In genomic region chr3:49120438-49121135, GRCh38 we compare ENCODE assay signal across 8 cellular contexts. TPM values are rescaled to one million over a fixed set of nuclear protein-coding genes. Genes with fewer than 3 reads are reported as not detected.
DNase-seq lines count a peak whose midpoint lies in the region; ATAC-seq and TF ChIP-seq lines count a peak whose summit lies in the region.

A gene with protein sequence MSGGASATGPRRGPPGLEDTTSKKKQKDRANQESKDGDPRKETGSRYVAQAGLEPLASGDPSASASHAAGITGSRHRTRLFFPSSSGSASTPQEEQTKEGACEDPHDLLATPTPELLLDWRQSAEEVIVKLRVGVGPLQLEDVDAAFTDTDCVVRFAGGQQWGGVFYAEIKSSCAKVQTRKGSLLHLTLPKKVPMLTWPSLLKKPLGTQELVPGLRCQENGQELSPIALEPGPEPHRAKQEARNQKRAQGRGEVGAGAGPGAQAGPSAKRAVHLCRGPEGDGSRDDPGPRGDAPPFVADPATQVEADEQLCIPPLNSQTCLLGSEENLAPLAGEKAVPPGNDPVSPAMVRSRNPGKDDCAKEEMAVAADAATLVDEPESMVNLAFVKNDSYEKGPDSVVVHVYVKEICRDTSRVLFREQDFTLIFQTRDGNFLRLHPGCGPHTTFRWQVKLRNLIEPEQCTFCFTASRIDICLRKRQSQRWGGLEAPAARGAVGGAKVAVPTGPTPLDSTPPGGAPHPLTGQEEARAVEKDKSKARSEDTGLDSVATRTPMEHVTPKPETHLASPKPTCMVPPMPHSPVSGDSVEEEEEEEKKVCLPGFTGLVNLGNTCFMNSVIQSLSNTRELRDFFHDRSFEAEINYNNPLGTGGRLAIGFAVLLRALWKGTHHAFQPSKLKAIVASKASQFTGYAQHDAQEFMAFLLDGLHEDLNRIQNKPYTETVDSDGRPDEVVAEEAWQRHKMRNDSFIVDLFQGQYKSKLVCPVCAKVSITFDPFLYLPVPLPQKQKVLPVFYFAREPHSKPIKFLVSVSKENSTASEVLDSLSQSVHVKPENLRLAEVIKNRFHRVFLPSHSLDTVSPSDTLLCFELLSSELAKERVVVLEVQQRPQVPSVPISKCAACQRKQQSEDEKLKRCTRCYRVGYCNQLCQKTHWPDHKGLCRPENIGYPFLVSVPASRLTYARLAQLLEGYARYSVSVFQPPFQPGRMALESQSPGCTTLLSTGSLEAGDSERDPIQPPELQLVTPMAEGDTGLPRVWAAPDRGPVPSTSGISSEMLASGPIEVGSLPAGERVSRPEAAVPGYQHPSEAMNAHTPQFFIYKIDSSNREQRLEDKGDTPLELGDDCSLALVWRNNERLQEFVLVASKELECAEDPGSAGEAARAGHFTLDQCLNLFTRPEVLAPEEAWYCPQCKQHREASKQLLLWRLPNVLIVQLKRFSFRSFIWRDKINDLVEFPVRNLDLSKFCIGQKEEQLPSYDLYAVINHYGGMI (N-terminal part only) (minus strand): TSS chr3:49120823. CDS start chr3:49119145, 1,678 bp downstream.

- TF ChIP-seq CTCF in GM12864 (IDR thresholded peaks at IDR 0.05; ENCODE audit: low read depth, low read length, missing control alignments) = no peak
- TF ChIP-seq CTCF in heart right ventricle (IDR thresholded peaks at IDR 0.05) = no peak
- no peak for TF ChIP-seq CTCF in prostate gland (IDR thresholded peaks at IDR 0.05)

- H3K4me3 ChIP-seq in GM12864 (ENCODE audit: low read depth, low read length) = peak within 1 kb of the TSS; percentile 82
- peak within 1 kb of the TSS; percentile 74 to 100 (median 92) for H3K4me3 ChIP-seq in heart right ventricle
- H3K4me3 ChIP-seq in prostate gland = peak within 1 kb of the TSS; percentile 92 to 100
- H3K4me3 ChIP-seq in urinary bladder (ENCODE audit: low read depth, low read length) = peak within 1 kb of the TSS; percentile 88

- H3K36me3 ChIP-seq in heart right ventricle = peaks cover 4 to 84% (median 75%) of the 10 kb centered on the region in 9 donors
- H3K36me3 ChIP-seq in prostate gland = peaks cover 35 to 42% of the 10 kb centered on the region in 2 donors
- peaks cover 2% of the 10 kb centered on the region for H3K36me3 ChIP-seq in urinary bladder (ENCODE audit: insufficient read depth)

- 1% methylated on average over 70 of the region's 70 CpGs for WGBS in heart right ventricle, 2 donors
- WGBS in prostate gland = under 1% methylated on average over 70 of the region's 70 CpGs
- WGBS in urinary bladder = under 1% methylated on average over 70 of the region's 70 CpGs

- H3K27me3 ChIP-seq in heart right ventricle (no peaks in the 10 kb centered on the region), prostate gland (replicated peaks; ENCODE audit: insufficient read depth) (no peaks in the 10 kb centered on the region)

- DNase-seq in GM12864 (ENCODE audit: low read depth) = peak; percentile 80
- DNase-seq in NCI-H128 (lab: John Stamatoyannopoulos, UW; ENCODE audit: unreplicated experiment) = peak; percentile 72
- peak; percentile 90 for DNase-seq in amniotic epithelial cell (ENCODE audit: low read depth)
- DNase-seq in heart right ventricle = peak; percentile 94 to 97
- DNase-seq in prostate gland (ENCODE audit: low spot score) = peak; percentile 94

- H3K27ac ChIP-seq in heart right ventricle (peak within 1 kb of the TSS; percentile 90 to 100 (median 98)), prostate gland (peak within 1 kb of the TSS; percentile 91 to 95), urinary bladder (ENCODE audit: low read depth) (peak within 1 kb of the TSS; percentile 94)

- ATAC-seq in HG02588 (IDR thresholded peaks at IDR 0.05; ENCODE audit: unreplicated experiment) (peak; percentile 91), heart right ventricle (peak; percentile 87 to 96 (median 93))

- intact Hi-C loops in T-helper 1 cell treated with Interleukin-12 subunit alpha and Interleukin-12 subunit beta and Interleukin-4 antibody, amounts not matched to agents 30 ng/mL and 1 ng/mL, for 36 hours (cut with micrococcal nuclease) = loop anchor here (1.0 to 5.0 kb wide), 12 partner anchors 16 to 552 kb away; partner anchors contain the start of genes APEH, DAG1, IMPDH2 and IP6K2
- intact Hi-C loops in heart right ventricle (cut with DNase I) (no loop called here), prostate gland (cut with DNase I) (loop anchor here (2.0 kb wide), 1 partner anchor 16 kb away; the partner anchor contains the start of gene QARS1)

- H3K4me1 ChIP-seq in heart right ventricle = peaks cover 13 to 29% (median 22%) of the 10 kb centered on the region in 9 donors
- H3K4me1 ChIP-seq in prostate gland (replicated peaks) = peaks cover 6% of the 10 kb centered on the region
- no peaks in the 10 kb centered on the region for H3K4me1 ChIP-seq in urinary bladder (ENCODE audit: insufficient read depth)

- no peaks in the 10 kb centered on the region for H3K9me3 ChIP-seq in heart right ventricle
- H3K9me3 ChIP-seq in prostate gland = no peaks in the 10 kb centered on the region

- peak; percentile 61 for TF ChIP-seq POLR2A in prostate gland (IDR thresholded peaks at IDR 0.05)

RNA-seq across cellular contexts. Expression of the gene that starts here (rescaled TPM):
- 71.7 and 75.0 TPM in 2 replicates for total RNA-seq in T-helper 1 cell treated with Interleukin-12 subunit alpha and Interleukin-12 subunit beta and Interleukin-4 antibody, amounts not matched to agents 30 ng/mL and 1 ng/mL, for 36 hours
- 10 to 100 TPM; 47.5 to 78.1 (median 62.5) TPM for total RNA-seq in heart right ventricle
- 10 to 100 TPM; 18.1 to 20.2 TPM for polyA plus RNA-seq in heart right ventricle
- 10 to 100 TPM; 62.7 to 98.2 TPM for total RNA-seq in prostate gland
- 30.8 TPM for total RNA-seq in urinary bladder
- 44.8 TPM for polyA plus RNA-seq in urinary bladder

Comparison
In these comparisons a context has a peak if more than half of its experiments do, and no peak if none do; other contexts are left out.
1. Peak in every context shown above with its lines: DNase-seq, ATAC-seq, H3K4me3 ChIP-seq and H3K27ac ChIP-seq.
2. intact Hi-C loops: an anchor here in T-helper 1 cell treated with Interleukin-12 subunit alpha and Interleukin-12 subunit beta and Interleukin-4 antibody, amounts not matched to agents 30 ng/mL and 1 ng/mL, for 36 hours (1.0 to 5.0 kb wide) and prostate gland (2.0 kb wide); none called in heart right ventricle.